In genomic region chr15:73956276-73957086, GRCh38 we compare ENCODE assay signal across 11 cellular contexts. TPM values are rescaled to one million over a fixed set of nuclear protein-coding genes. Genes with fewer than 3 reads are reported as not detected.
A peak's percentile ranks its signal among the peaks of the same experiment; 100 is the strongest.
DNase-seq lines count a peak whose midpoint lies in the region; ATAC-seq lines count a peak whose summit lies in the region.
"Had no signal": no experiment of that assay in that cellular context is flagged by ENCODE, and none has a peak within 500 bp of the region (broad histone marks: within the 10 kb centered on the region; RNA-seq: fewer than 3 reads in every experiment).

No MANE protein-coding gene starts in this region.

- H3K36me3 Mint-ChIP-seq in activated CD4-positive, alpha-beta T cell treated with anti-CD3 and anti-CD28 coated beads for 36 hours (ENCODE audit: low read depth): no peaks in the 10 kb centered on the region
- H3K36me3 Mint-ChIP-seq: brain; CD8-positive, alpha-beta memory T cell; IgD-negative memory B cell had no signal

- no peak overlapping the region for H3K4me3 Mint-ChIP-seq in activated CD4-positive, alpha-beta T cell treated with anti-CD3 and anti-CD28 coated beads for 36 hours
- H3K4me3 Mint-ChIP-seq: brain; CD8-positive, alpha-beta memory T cell; IgD-negative memory B cell had no signal

- no peaks in the 10 kb centered on the region for H3K27me3 Mint-ChIP-seq in activated CD4-positive, alpha-beta T cell treated with anti-CD3 and anti-CD28 coated beads for 36 hours
- H3K27me3 Mint-ChIP-seq: CD8-positive, alpha-beta memory T cell; IgD-negative memory B cell had no signal

- intact Hi-C loops in activated CD4-positive, alpha-beta T cell treated with anti-CD3 and anti-CD28 coated beads for 36 hours (cut with DNase I, micrococcal nuclease): no loop called here

- H3K27ac Mint-ChIP-seq in activated CD4-positive, alpha-beta T cell treated with anti-CD3 and anti-CD28 coated beads for 36 hours: no peak overlapping the region
- H3K27ac Mint-ChIP-seq: IgD-negative memory B cell had no signal

- CTCF ChIA-PET in activated CD4-positive, alpha-beta T cell treated with anti-CD3 and anti-CD28 coated beads for 36 hours (lab: Charles Lee): interaction anchor here (0.5 to 1.4 kb wide), 7 partner anchors 10 to 333 kb away, joined by 3 to 9 read pairs (median 3); no protein-coding TSS in a partner anchor

- DNase-seq in A172 (ENCODE audit: low spot score) (peak; percentile 99), HCEC 1CT (peak; percentile 85), amniotic epithelial cell (ENCODE audit: low read depth) (peak; percentile 96), iris pigment epithelial cell (ENCODE audit: low read depth) (peak; percentile 90)
- no peak for DNase-seq in activated CD4-positive, alpha-beta T cell treated with anti-CD3 and anti-CD28 coated beads for 36 hours
- no peak for DNase-seq in activated CD4-positive, alpha-beta T cell treated with anti-CD3 and anti-CD28 coated beads, Interleukin-2, amount 50 U/mL, for 4 hours
- DNase-seq: CD8-positive, alpha-beta memory T cell had no signal

- H3K4me1 Mint-ChIP-seq in activated CD4-positive, alpha-beta T cell treated with anti-CD3 and anti-CD28 coated beads for 36 hours: peaks cover 31% of the 10 kb centered on the region

- POLR2A ChIA-PET in activated CD4-positive, alpha-beta T cell treated with anti-CD3 and anti-CD28 coated beads for 36 hours (lab: Charles Lee): no interaction called here

- ATAC-seq in GM21515 (IDR thresholded peaks at IDR 0.05; ENCODE audit: unreplicated experiment): no peak
- no peak for ATAC-seq in activated CD4-positive, alpha-beta T cell treated with anti-CD3 and anti-CD28 coated beads for 36 hours
- no peak for ATAC-seq in HG02840 (IDR thresholded peaks at IDR 0.05; ENCODE audit: low FRiP score, unreplicated experiment)

- H3K9me3 Mint-ChIP-seq in activated CD4-positive, alpha-beta T cell treated with anti-CD3 and anti-CD28 coated beads for 36 hours (ENCODE audit: low read depth): no peaks in the 10 kb centered on the region
- H3K9me3 Mint-ChIP-seq: CD8-positive, alpha-beta memory T cell; IgD-negative memory B cell had no signal

RNA-seq across cellular contexts. Expression of gene LOXL1, which starts 30.2 kb away (rescaled TPM):
- 91.0 and 92.8 TPM in 2 replicates for total RNA-seq in A172 (2014; rRNA removed; shearing (Covaris generic))
- total RNA-seq in activated CD4-positive, alpha-beta T cell treated with anti-CD3 and anti-CD28 coated beads for 36 hours: 1 to 10 TPM; 1.9 to 2.5 TPM

RNA-seq across cellular contexts. Expression of gene STOML1, which starts 35.6 kb away (rescaled TPM):
- 14.6 and 26.8 TPM in 2 replicates for total RNA-seq in A172 (2014; rRNA removed; shearing (Covaris generic))
- total RNA-seq in activated CD4-positive, alpha-beta T cell treated with anti-CD3 and anti-CD28 coated beads for 36 hours: 1 to 10 TPM; 6.3 to 7.1 TPM

RNA-seq across cellular contexts. Expression of gene PML, which starts 38.0 kb away (rescaled TPM):
- total RNA-seq in A172 (2014; rRNA removed; shearing (Covaris generic)): 59.9 and 61.1 TPM in 2 replicates
- 10 to 100 TPM; 72.6 to 75.4 TPM for total RNA-seq in activated CD4-positive, alpha-beta T cell treated with anti-CD3 and anti-CD28 coated beads for 36 hours

Comparison
In these comparisons a context has a peak if more than half of its experiments do, and no peak if none do; other contexts are left out.
1. DNase-seq: peak in A172 (single experiment), HCEC 1CT (single experiment), amniotic epithelial cell (single experiment) and iris pigment epithelial cell (single experiment); none in activated CD4-positive, alpha-beta T cell treated with anti-CD3 and anti-CD28 coated beads for 36 hours (single experiment) and activated CD4-positive, alpha-beta T cell treated with anti-CD3 and anti-CD28 coated beads, Interleukin-2, amount 50 U/mL, for 4 hours (0 of 2).
2. RNA of gene LOXL1, which starts 30.2 kb away (total RNA-seq): 91.0 to 92.8 TPM in A172; 1.9 to 2.5 TPM in activated CD4-positive, alpha-beta T cell treated with anti-CD3 and anti-CD28 coated beads for 36 hours; every median in the first group is over 10 times any median in the second.